3 cellular contexts compared by ENCODE assay signal in the genomic region with DNA sequence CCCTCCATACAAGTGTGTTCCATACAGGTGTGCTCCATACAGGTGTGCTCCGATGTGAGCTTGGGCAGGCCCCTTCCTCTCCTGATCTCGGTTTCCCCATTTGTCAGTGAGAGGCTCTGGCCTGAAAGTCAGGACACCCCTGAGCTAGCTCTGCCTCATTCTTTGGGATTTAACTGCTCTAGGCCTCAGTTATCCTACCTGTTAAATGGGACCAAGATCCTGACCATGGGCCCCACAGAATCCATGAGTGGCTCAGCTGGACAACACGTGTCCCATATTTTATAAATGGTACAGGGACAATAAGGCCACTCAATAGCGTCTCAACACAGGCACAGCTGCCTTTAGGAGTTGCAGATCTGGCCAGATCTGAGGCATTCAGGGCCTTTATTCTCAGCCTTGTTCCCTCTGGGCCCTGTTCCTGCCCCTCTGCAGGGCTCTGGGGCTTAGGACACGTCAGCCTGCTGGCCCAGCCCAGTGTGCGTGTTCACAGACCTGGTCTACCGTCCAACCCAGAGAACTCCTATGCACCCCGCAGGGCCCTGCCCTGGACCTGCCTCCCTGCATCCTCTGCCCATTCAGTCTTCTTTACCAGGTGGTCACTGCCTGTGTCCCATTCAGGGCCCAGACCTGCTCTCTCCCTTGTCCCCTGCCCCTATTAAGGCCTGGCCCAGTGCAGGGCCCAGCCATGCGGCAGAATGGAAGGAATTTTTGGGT.
A peak's percentile ranks its signal among the peaks of the same experiment; 100 is the strongest.
TF ChIP-seq lines count a peak whose summit lies in the region.

No MANE protein-coding gene starts in this region.

TF ChIP-seq in SK-N-SH treated with all-trans-retinoic acid at 6 μM for 48 hours, 23 proteins besides CTCF, POLR2A, EP300 and RAD21:
- TF ChIP-seq BACH2 (CRISPR knock-in tag; IDR thresholded peaks at IDR 0.05; ENCODE audit: borderline replicate concordance), result no peak
- TF ChIP-seq ZFP3 (CRISPR knock-in tag; IDR thresholded peaks at IDR 0.05), result peak; percentile 93
- TF ChIP-seq ARNTL (CRISPR knock-in tag; IDR thresholded peaks at IDR 0.05; ENCODE audit: borderline replicate concordance, low read depth), result no peak

TF ChIP-seq in SK-N-SH, 30 proteins besides CTCF, POLR2A, EP300 and RAD21:
- TF ChIP-seq TCF12 (IDR thresholded peaks at IDR 0.05) (no peak), MXI1 (IDR thresholded peaks at IDR 0.05; ENCODE audit: low read depth, low read length) (no peak), YY1 (IDR thresholded peaks at IDR 0.05; ENCODE audit: low read depth) (no peak), FOXJ3 (CRISPR knock-in tag; IDR thresholded peaks at IDR 0.05) (no peak), TAF1 (IDR thresholded peaks at IDR 0.05; ENCODE audit: borderline replicate concordance, low read depth, low read length) (no peak), RXRA (IDR thresholded peaks at IDR 0.05; ENCODE audit: borderline replicate concordance, low read depth) (no peak), EZH2phosphoT487 (IDR thresholded peaks at IDR 0.05; ENCODE audit: borderline replicate concordance, low read depth) (no peak), SMC3 (IDR thresholded peaks at IDR 0.05; ENCODE audit: low read depth, low read length) (no peak), ELF1 (IDR thresholded peaks at IDR 0.05) (no peak)
- TF ChIP-seq, protein P1, sequence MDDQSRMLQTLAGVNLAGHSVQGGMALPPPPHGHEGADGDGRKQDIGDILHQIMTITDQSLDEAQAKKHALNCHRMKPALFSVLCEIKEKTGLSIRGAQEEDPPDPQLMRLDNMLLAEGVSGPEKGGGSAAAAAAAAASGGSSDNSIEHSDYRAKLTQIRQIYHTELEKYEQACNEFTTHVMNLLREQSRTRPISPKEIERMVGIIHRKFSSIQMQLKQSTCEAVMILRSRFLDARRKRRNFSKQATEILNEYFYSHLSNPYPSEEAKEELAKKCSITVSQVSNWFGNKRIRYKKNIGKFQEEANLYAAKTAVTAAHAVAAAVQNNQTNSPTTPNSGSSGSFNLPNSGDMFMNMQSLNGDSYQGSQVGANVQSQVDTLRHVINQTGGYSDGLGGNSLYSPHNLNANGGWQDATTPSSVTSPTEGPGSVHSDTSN (IDR thresholded peaks at IDR 0.05), result no peak
- TF ChIP-seq, protein P2, sequence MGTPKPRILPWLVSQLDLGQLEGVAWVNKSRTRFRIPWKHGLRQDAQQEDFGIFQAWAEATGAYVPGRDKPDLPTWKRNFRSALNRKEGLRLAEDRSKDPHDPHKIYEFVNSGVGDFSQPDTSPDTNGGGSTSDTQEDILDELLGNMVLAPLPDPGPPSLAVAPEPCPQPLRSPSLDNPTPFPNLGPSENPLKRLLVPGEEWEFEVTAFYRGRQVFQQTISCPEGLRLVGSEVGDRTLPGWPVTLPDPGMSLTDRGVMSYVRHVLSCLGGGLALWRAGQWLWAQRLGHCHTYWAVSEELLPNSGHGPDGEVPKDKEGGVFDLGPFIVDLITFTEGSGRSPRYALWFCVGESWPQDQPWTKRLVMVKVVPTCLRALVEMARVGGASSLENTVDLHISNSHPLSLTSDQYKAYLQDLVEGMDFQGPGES (IDR thresholded peaks at IDR 0.05; ENCODE audit: low read depth, low read length), result no peak
TF ChIP-seq in SK-N-SH: peak in this region for 0.

TF ChIP-seq in K562, 482 proteins besides CTCF, POLR2A, EP300 and RAD21:
- TF ChIP-seq JUNB (CRISPR knock-in tag; conservative IDR thresholded peaks at IDR 0.05) (no peak), RCOR1 (IDR thresholded peaks at IDR 0.05; ENCODE audit: borderline replicate concordance in 1 of 2, low read depth in 2 of 2, low read length in 2 of 2) (0 out of 4 replicates have a peak, but pooled peaks of 1 of the 2 experiments have one; percentile 12), ELF2 (CRISPR knock-in tag; IDR thresholded peaks at IDR 0.05) (no peak), EP400 (IDR thresholded peaks at IDR 0.05) (no peak), KDM1A (IDR thresholded peaks at IDR 0.05) (0 out of 4 replicates have a peak, but pooled peaks of 1 of the 2 experiments have one; percentile 16), RBM25 (IDR thresholded peaks at IDR 0.05; ENCODE audit: low read depth, low read length, severe bottlenecking) (peak; percentile 73), BCOR (IDR thresholded peaks at IDR 0.05) (peak; percentile 75)
- TF ChIP-seq, protein P3, sequence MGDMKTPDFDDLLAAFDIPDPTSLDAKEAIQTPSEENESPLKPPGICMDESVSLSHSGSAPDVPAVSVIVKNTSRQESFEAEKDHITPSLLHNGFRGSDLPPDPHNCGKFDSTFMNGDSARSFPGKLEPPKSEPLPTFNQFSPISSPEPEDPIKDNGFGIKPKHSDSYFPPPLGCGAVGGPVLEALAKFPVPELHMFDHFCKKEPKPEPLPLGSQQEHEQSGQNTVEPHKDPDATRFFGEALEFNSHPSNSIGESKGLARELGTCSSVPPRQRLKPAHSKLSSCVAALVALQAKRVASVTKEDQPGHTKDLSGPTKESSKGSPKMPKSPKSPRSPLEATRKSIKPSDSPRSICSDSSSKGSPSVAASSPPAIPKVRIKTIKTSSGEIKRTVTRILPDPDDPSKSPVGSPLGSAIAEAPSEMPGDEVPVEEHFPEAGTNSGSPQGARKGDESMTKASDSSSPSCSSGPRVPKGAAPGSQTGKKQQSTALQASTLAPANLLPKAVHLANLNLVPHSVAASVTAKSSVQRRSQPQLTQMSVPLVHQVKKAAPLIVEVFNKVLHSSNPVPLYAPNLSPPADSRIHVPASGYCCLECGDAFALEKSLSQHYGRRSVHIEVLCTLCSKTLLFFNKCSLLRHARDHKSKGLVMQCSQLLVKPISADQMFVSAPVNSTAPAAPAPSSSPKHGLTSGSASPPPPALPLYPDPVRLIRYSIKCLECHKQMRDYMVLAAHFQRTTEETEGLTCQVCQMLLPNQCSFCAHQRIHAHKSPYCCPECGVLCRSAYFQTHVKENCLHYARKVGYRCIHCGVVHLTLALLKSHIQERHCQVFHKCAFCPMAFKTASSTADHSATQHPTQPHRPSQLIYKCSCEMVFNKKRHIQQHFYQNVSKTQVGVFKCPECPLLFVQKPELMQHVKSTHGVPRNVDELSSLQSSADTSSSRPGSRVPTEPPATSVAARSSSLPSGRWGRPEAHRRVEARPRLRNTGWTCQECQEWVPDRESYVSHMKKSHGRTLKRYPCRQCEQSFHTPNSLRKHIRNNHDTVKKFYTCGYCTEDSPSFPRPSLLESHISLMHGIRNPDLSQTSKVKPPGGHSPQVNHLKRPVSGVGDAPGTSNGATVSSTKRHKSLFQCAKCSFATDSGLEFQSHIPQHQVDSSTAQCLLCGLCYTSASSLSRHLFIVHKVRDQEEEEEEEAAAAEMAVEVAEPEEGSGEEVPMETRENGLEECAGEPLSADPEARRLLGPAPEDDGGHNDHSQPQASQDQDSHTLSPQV (IDR thresholded peaks at IDR 0.05), result no peak
TF ChIP-seq in K562: peak in this region for 4.
